15 cellular contexts compared by ENCODE assay signal in genomic region chr5:6361101-6361500, GRCh38.
"Had no signal": no experiment of that assay in that cellular context is flagged by ENCODE, and none has a peak within 500 bp of the region (broad histone marks: within the 10 kb centered on the region; RNA-seq: fewer than 3 reads in every experiment).

No MANE protein-coding gene starts in this region.

- H3K9me3 Mint-ChIP-seq: activated T-cell treated with anti-CD3 and anti-CD28 coated beads, Interleukin-2, amount 50 U/mL, for 4 hours; neural crest cell had no signal

- H3K36me3 ChIP-seq: pancreas had no signal

- H3K27me3 ChIP-seq: pancreas, tibial nerve had no signal

- H3K27ac ChIP-seq: pancreas, tibial nerve had no signal

- ATAC-seq: pancreas had no signal

- DNase-seq: activated gamma-delta T cell; activated T-cell treated with anti-CD3 and anti-CD28 coated beads, Interleukin-2, amount 50 U/mL, for 4 hours; amniotic stem cell; dermis blood vessel endothelial cell; hippocampal formation; kidney glomerular epithelial cell; mesendoderm; retina; stimulated activated CD4-positive, alpha-beta T cell treated with anti-CD3 and anti-CD28 coated beads, Interleukin-15, amount 100 ng/mL, for 24 hours; stimulated activated CD4-positive, alpha-beta T cell treated with anti-CD3 and anti-CD28 coated beads, Interleukin-4, amount 100 ng/mL, for 24 hours; T1000 had no signal

- H3K4me1 ChIP-seq: pancreas, tibial nerve had no signal

- H3K4me3 Mint-ChIP-seq: brain, neural crest cell had no signal

- H3K4me3 ChIP-seq: pancreas, tibial nerve had no signal

- H3K9me3 ChIP-seq: pancreas, tibial nerve had no signal
